Comparison of ENCODE assay signal across 18 cellular contexts in the genomic region with DNA sequence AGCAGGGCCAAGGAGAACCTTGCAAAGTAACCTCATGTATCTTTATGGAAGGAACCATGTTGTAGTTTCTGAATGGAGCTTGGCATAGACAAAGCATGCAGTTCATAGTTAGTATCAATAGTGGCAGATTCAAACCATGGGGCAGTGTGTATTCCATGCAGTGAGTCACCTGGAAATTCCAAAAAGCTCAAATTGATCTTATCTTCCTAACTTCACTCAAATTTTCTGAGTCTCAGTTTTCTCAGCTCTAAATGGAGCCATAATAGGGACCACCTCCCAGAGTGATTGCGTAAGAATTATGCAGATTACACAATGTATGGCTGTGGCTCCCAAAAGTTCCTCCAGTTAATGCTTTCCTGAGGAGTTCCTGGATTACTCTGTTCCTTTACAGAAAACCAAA.
"Had no signal": no experiment of that assay in that cellular context is flagged by ENCODE, and none has a peak within 500 bp of the region (broad histone marks: within the 10 kb centered on the region; RNA-seq: fewer than 3 reads in every experiment).

No MANE protein-coding gene starts in this region.

- H3K27ac Mint-ChIP-seq: activated T-helper 2 cell treated with anti-CD3 and anti-CD28 coated beads, Interferon-gamma antibody, Interleukin-2, Interleukin-4, amounts not matched to agents 10 μg/mL and 5 μg/mL and 100 μg/mL, durations not matched to agents 14 hours and 24 hours and 36 hours; dendritic cell treated with granulocyte-macrophage colony-stimulating factor and Interleukin-4, amounts not matched to agents 40 ng/mL and 50 ng/mL, for 4 days; effector memory CD8-positive, alpha-beta T cell; stimulated activated naive CD8-positive, alpha-beta T cell treated with anti-CD3 and anti-CD28 coated beads, Interleukin-15, Interleukin-2, amounts not matched to agents 100 ng/mL and 50 ng/mL, for 24 hours; T-helper 1 cell treated with Interleukin-12 subunit alpha and Interleukin-12 subunit beta and Interleukin-4 antibody, amounts not matched to agents 30 μg/mL and 1 μg/mL, for 36 hours had no signal

- FAIRE-seq: TTC549 had no signal

- H3K27me3 ChIP-seq: body of pancreas, heart left ventricle, ovary, testis had no signal

- ATAC-seq: body of pancreas; effector memory CD8-positive, alpha-beta T cell; heart left ventricle; left ventricle myocardium superior had no signal

- H3K4me3 ChIP-seq: body of pancreas, heart left ventricle, ovary, testis had no signal

- H3K9me3 ChIP-seq: body of pancreas, ovary, testis had no signal

- H3K4me1 ChIP-seq: body of pancreas, heart left ventricle had no signal

- DNase-seq: activated CD4-positive, alpha-beta T cell treated with anti-CD3 and anti-CD28 coated beads, Interleukin-2, amount 50 U/mL, for 1 hour; activated naive CD4-positive, alpha-beta T cell treated with anti-CD3 and anti-CD28 coated beads, Interleukin-2, amount 50 U/mL, for 16 hours; amniotic stem cell; body of pancreas; effector memory CD8-positive, alpha-beta T cell; foreskin melanocyte; heart left ventricle; islet precursor cell; left ventricle myocardium superior; ovary; stimulated activated CD4-positive, alpha-beta T cell treated with anti-CD3 and anti-CD28 coated beads, Interleukin-4, amount 100 ng/mL, for 1 hour; stimulated activated CD8-positive, alpha-beta memory T cell treated with anti-CD3 and anti-CD28 coated beads, Interleukin-4, amount 100 ng/mL, for 48 hours; testis had no signal

- H3K36me3 ChIP-seq: heart left ventricle, ovary had no signal

- H3K4me3 Mint-ChIP-seq: dendritic cell treated with granulocyte-macrophage colony-stimulating factor and Interleukin-4, amounts not matched to agents 40 ng/mL and 50 ng/mL, for 4 days; effector memory CD8-positive, alpha-beta T cell; stimulated activated naive CD8-positive, alpha-beta T cell treated with anti-CD3 and anti-CD28 coated beads, Interleukin-15, Interleukin-2, amounts not matched to agents 100 ng/mL and 50 ng/mL, for 24 hours; T-helper 1 cell treated with Interleukin-12 subunit alpha and Interleukin-12 subunit beta and Interleukin-4 antibody, amounts not matched to agents 30 μg/mL and 1 μg/mL, for 36 hours had no signal

- H3K27ac ChIP-seq: body of pancreas, heart left ventricle, ovary, testis had no signal

- H3K27me3 Mint-ChIP-seq: effector memory CD8-positive, alpha-beta T cell had no signal
